In genomic region chrX:140765043-140765784, GRCh38 we compare ENCODE assay signal across 9 cellular contexts. TPM values are rescaled to one million over a fixed set of nuclear protein-coding genes. Genes with fewer than 3 reads are reported as not detected.
A peak's percentile ranks its signal among the peaks of the same experiment; 100 is the strongest.
DNase-seq lines count a peak whose midpoint lies in the region; ATAC-seq, FAIRE-seq and TF ChIP-seq lines count a peak whose summit lies in the region.
"Had no signal": no experiment of that assay in that cellular context is flagged by ENCODE, and none has a peak within 500 bp of the region (broad histone marks: within the 10 kb centered on the region; RNA-seq: fewer than 3 reads in every experiment).

No MANE protein-coding gene starts in this region.

- H3K9me3 ChIP-seq in ascending aorta = no peaks in the 10 kb centered on the region
- no peaks in the 10 kb centered on the region for H3K9me3 ChIP-seq in keratinocyte (ENCODE audit: control insufficient read depth, low read depth, low read length)
- H3K9me3 ChIP-seq in suprapubic skin = no peaks in the 10 kb centered on the region

- H3K27me3 ChIP-seq in ascending aorta (no peaks in the 10 kb centered on the region), keratinocyte (ENCODE audit: control insufficient read depth, extremely low read depth, insufficient read depth, low read length) (no peaks in the 10 kb centered on the region), suprapubic skin (no peaks in the 10 kb centered on the region)

- H3K36me3 ChIP-seq in ascending aorta = no peaks in the 10 kb centered on the region
- no peaks in the 10 kb centered on the region for H3K36me3 ChIP-seq in keratinocyte (ENCODE audit: control insufficient read depth in 2 of 2, extremely low read depth in 1 of 2, insufficient read depth in 2 of 2, low read length in 2 of 2)
- no peaks in the 10 kb centered on the region for H3K36me3 ChIP-seq in suprapubic skin

- FAIRE-seq in keratinocyte (lab: Jason Lieb, UNC) = no peak

- H3K27me3 Mint-ChIP-seq in activated CD8-positive, alpha-beta memory T cell treated with anti-CD3 and anti-CD28 coated beads, Interleukin-2, amount 10 ng/mL, durations not matched to agents 7 days and 5 days = peaks cover 16% of the 10 kb centered on the region

- no peaks in the 10 kb centered on the region for H3K4me1 ChIP-seq in ascending aorta
- H3K4me1 ChIP-seq in keratinocyte (ENCODE audit: control insufficient read depth, extremely low read depth, insufficient read depth, low read length) = no peaks in the 10 kb centered on the region
- no peaks in the 10 kb centered on the region for H3K4me1 ChIP-seq in suprapubic skin

- H4K20me1 ChIP-seq in keratinocyte (ENCODE audit: control insufficient read depth, extremely low read depth, insufficient read depth, low read length) = no peaks in the 10 kb centered on the region

- no peaks in the 10 kb centered on the region for H3K79me2 ChIP-seq in keratinocyte (ENCODE audit: control insufficient read depth, insufficient read depth, low read length)

- no peak for TF ChIP-seq POLR2A in suprapubic skin (IDR thresholded peaks at IDR 0.05)

- no peaks in the 10 kb centered on the region for H3K36me3 Mint-ChIP-seq in activated CD8-positive, alpha-beta memory T cell treated with anti-CD3 and anti-CD28 coated beads, Interleukin-2, amount 10 ng/mL, durations not matched to agents 7 days and 5 days

- no peak for ATAC-seq in activated CD8-positive, alpha-beta memory T cell treated with anti-CD3 and anti-CD28 coated beads, Interleukin-2, amount 10 ng/mL, durations not matched to agents 7 days and 5 days
- no peak for ATAC-seq in HG02571 (IDR thresholded peaks at IDR 0.05; ENCODE audit: unreplicated experiment)
- ATAC-seq in HG03139 (IDR thresholded peaks at IDR 0.05; ENCODE audit: unreplicated experiment) = no peak

- dilution Hi-C loops in keratinocyte (cut with MboI; ENCODE audit: extremely low pct_ligation_motif_present, low sequenced_read_pairs) = no loop called here

- no peaks in the 10 kb centered on the region for H3K9me3 Mint-ChIP-seq in activated CD8-positive, alpha-beta memory T cell treated with anti-CD3 and anti-CD28 coated beads, Interleukin-2, amount 10 ng/mL, durations not matched to agents 7 days and 5 days (ENCODE audit: low read depth)
- H3K9me3 Mint-ChIP-seq: dendritic cell treated with granulocyte-macrophage colony-stimulating factor and Interleukin-4, amounts not matched to agents 40 ng/mL and 50 ng/mL, for 4 days had no signal

- CTCF ChIA-PET in activated CD8-positive, alpha-beta memory T cell treated with anti-CD3 and anti-CD28 coated beads, Interleukin-2, amount 10 ng/mL, durations not matched to agents 7 days and 5 days (lab: Charles Lee) = interaction anchor here (1.0 kb wide), 1 partner anchor 263 kb away, joined by 3 read pairs; no protein-coding TSS in a partner anchor

- TF ChIP-seq EP300 in suprapubic skin (IDR thresholded peaks at IDR 0.05) = no peak

- no peak overlapping the region for H3K4me3 Mint-ChIP-seq in activated CD8-positive, alpha-beta memory T cell treated with anti-CD3 and anti-CD28 coated beads, Interleukin-2, amount 10 ng/mL, durations not matched to agents 7 days and 5 days

- H3K27ac ChIP-seq in ascending aorta (peak overlapping the region; percentile 77 to 78), keratinocyte (ENCODE audit: control insufficient read depth, insufficient read depth, low read length) (no peak overlapping the region), suprapubic skin (peak overlapping the region; percentile 54)

- no peaks in the 10 kb centered on the region for H3K9me1 ChIP-seq in keratinocyte (ENCODE audit: control insufficient read depth, extremely low read depth, insufficient read depth, low read length)

- intact Hi-C loops in ascending aorta (cut with DNase I) = loop anchor here (5.0 to 10.0 kb wide), 3 partner anchors 410 to 1840 kb away; partner anchors contain the start of gene LDOC1

- H3K4me1 Mint-ChIP-seq in activated CD8-positive, alpha-beta memory T cell treated with anti-CD3 and anti-CD28 coated beads, Interleukin-2, amount 10 ng/mL, durations not matched to agents 7 days and 5 days = no peaks in the 10 kb centered on the region

- peak overlapping the region; percentile 47 to 60 for H3K4me3 ChIP-seq in ascending aorta
- peak overlapping the region; percentile 37 to 39 (median 37) for H3K4me3 ChIP-seq in keratinocyte (ENCODE audit: control insufficient read depth in 2 of 3, extremely low read depth in 1 of 3, insufficient read depth in 2 of 3, low read depth in 1 of 3, low read length in 3 of 3)
- H3K4me3 ChIP-seq in suprapubic skin = peak overlapping the region; percentile 49

- no peak overlapping the region for H3K9ac ChIP-seq in keratinocyte (ENCODE audit: control insufficient read depth, extremely low read depth, insufficient read depth, low read length)

- peak; percentile 40 for DNase-seq in activated CD8-positive, alpha-beta memory T cell treated with anti-CD3 and anti-CD28 coated beads, Interleukin-2, amount 50 U/mL, for 48 hours
- no peak for DNase-seq in activated CD8-positive, alpha-beta memory T cell treated with anti-CD3 and anti-CD28 coated beads, Interleukin-2, amount 10 ng/mL, durations not matched to agents 7 days and 5 days
- DNase-seq in ascending aorta (ENCODE audit: low spot score in 2 of 2) = no peak
- DNase-seq in keratinocyte (ENCODE audit: low read depth, low spot score) = no peak
- DNase-seq in suprapubic skin (ENCODE audit: low spot score in 2 of 2) = no peak
- DNase-seq in GOT3 (lab: John Stamatoyannopoulos, UW) = no peak

- 31% methylated on average over 19 of the region's 19 CpGs for WGBS in suprapubic skin

- H2AFZ ChIP-seq in keratinocyte (ENCODE audit: control insufficient read depth, low read length) = peak overlapping the region; percentile 53

- no peak for TF ChIP-seq CTCF in ascending aorta (IDR thresholded peaks at IDR 0.05)
- TF ChIP-seq CTCF in keratinocyte (optimal IDR thresholded peaks at IDR 0.05 in 1 of 3, IDR thresholded peaks at IDR 0.05 in 1 of 3, conservative IDR thresholded peaks at IDR 0.05 in 1 of 3; ENCODE audit: extremely low read depth in 1 of 3, insufficient read depth in 2 of 3, low read length in 3 of 3) = no peak
- TF ChIP-seq CTCF in suprapubic skin (IDR thresholded peaks at IDR 0.05) = no peak

- H3K27ac Mint-ChIP-seq in activated CD8-positive, alpha-beta memory T cell treated with anti-CD3 and anti-CD28 coated beads, Interleukin-2, amount 10 ng/mL, durations not matched to agents 7 days and 5 days = no peak overlapping the region
- H3K27ac Mint-ChIP-seq: dendritic cell treated with granulocyte-macrophage colony-stimulating factor and Interleukin-4, amounts not matched to agents 40 ng/mL and 50 ng/mL, for 4 days had no signal

- H3K4me2 ChIP-seq in keratinocyte (ENCODE audit: control insufficient read depth, extremely low read depth, insufficient read depth, low read depth, low read length) = peak overlapping the region; percentile 81

RNA-seq across cellular contexts. Expression of gene LINC00632, which starts 55.7 kb away (rescaled TPM):
- total RNA-seq in activated CD8-positive, alpha-beta memory T cell treated with anti-CD3 and anti-CD28 coated beads, Interleukin-2, amount 10 ng/mL, durations not matched to agents 7 days and 5 days = 1 to 10 TPM in 1 of 2 experiments, not detected in 1; 4.8 TPM
- total RNA-seq in ascending aorta = 93.2 TPM
- polyA plus RNA-seq in keratinocyte = 2.2 to 4.5 TPM (median 3.0 TPM) in 3 replicates
- polyA plus RNA-seq in keratinocyte (2011; ENCODE audit: low read depth) = 0.22 TPM
- polyA plus RNA-seq in keratinocyte (2011; cell fraction: cytosol; rRNA removed) = 3.8 and 7.0 TPM in 2 replicates
- 0.76 and 1.1 TPM in 2 replicates for polyA plus RNA-seq in keratinocyte (2011; cell fraction: nucleus; rRNA removed)
- polyA plus RNA-seq in keratinocyte (2012; ENCODE audit: low replicate concordance) = 1.1 and 1.6 TPM in 2 replicates
- 0.16 to 2.3 TPM (median 1.4 TPM) in 3 replicates for polyA minus RNA-seq in keratinocyte
- not detected for polyA minus RNA-seq in keratinocyte (2011; cell fraction: cytosol; rRNA and poly(A)+ RNA removed)
- polyA minus RNA-seq in keratinocyte (2011; cell fraction: nucleus; rRNA and poly(A)+ RNA removed) = 0.21 and 1.7 TPM in 2 replicates
- 100 to 1,000 TPM in 2 of 4 donors, 10 to 100 TPM in 2; 95.8 to 250 (median 154) TPM for total RNA-seq in suprapubic skin

Comparison
In these comparisons a context has a peak if more than half of its experiments do, and no peak if none do; other contexts are left out.
1. RNA of gene LINC00632, which starts 55.7 kb away (total RNA-seq): 95.8 to 250 TPM in suprapubic skin and 93.2 TPM in ascending aorta (single experiment); 4.8 TPM in activated CD8-positive, alpha-beta memory T cell treated with anti-CD3 and anti-CD28 coated beads, Interleukin-2, amount 10 ng/mL, durations not matched to agents 7 days and 5 days; every median in the first group is over 10 times any median in the second.
2. Peak in every context shown above with its lines, with median percentiles within 50 percentile points of each other: H3K4me3 ChIP-seq.